In the genomic region with DNA sequence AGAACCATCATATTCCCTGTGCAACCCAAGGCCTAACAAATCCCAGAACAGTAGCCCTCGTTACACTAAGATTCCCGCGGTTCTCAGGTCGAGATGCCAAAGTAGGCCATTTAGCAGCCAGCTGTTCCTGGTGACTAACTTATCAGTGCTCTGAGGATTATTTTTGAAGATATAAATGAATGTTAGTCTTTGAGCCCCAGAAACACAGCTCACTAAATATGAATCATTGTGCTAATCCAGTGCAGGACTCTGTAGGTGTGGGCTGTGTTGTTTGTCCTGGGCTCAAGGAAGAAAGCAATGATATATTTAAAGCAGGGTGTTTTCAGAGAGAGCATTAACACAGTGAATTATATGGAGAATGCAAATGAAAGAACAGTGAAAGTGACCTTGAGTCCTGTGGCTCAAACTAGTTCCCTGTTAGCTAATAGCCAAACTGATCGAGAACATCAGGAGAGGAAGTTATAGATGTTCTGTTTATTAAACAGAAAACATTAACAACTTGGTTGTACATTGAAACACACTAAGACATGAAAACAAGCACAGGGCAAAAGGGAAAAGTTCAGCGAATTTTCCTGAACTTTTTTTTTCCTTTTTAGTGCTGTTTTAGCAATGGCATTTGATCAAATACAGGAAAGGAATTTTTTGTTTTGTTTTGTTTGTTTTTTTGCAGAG, we compare ENCODE assay signal across 20 cellular contexts.
"Had no signal": no experiment of that assay in that cellular context is flagged by ENCODE, and none has a peak within 500 bp of the region (broad histone marks: within the 10 kb centered on the region; RNA-seq: fewer than 3 reads in every experiment).

No MANE protein-coding gene starts in this region.

- H3K36me3 ChIP-seq: esophagus muscularis mucosa, neural progenitor cell, spleen, tibial artery had no signal

- H3K9me3 ChIP-seq: body of pancreas, esophagus muscularis mucosa, psoas muscle, tibial artery had no signal

- H3K4me3 ChIP-seq: body of pancreas, esophagus muscularis mucosa, neural progenitor cell, psoas muscle, SK-N-MC, spleen, tibial artery had no signal

- FAIRE-seq: urothelium cell line had no signal

- H3K36me3 Mint-ChIP-seq: naive B cell, neural progenitor cell had no signal

- DNase-seq: activated CD4-positive, alpha-beta T cell treated with anti-CD3 and anti-CD28 coated beads for 36 hours; activated CD4-positive, alpha-beta T cell treated with anti-CD3 and anti-CD28 coated beads, Interleukin-2, amount 50 U/mL, for 48 hours; activated gamma-delta T cell treated with Interleukin-2 at 50 U/mL for 16 hours; amniotic stem cell; body of pancreas; midbrain; naive B cell; psoas muscle; spleen; stimulated activated naive CD4-positive, alpha-beta T cell; tibial artery had no signal

- ATAC-seq: activated CD4-positive, alpha-beta T cell treated with anti-CD3 and anti-CD28 coated beads for 36 hours; activated naive CD4-positive, alpha-beta T cell treated with anti-CD3 and anti-CD28 coated beads, Interleukin-2, amount 50 U/mL, for 72 hours; body of pancreas; psoas muscle; sciatic nerve; WTC11 had no signal

- H3K9me3 Mint-ChIP-seq: neural progenitor cell; T-helper 2 cell treated with Interferon-gamma antibody and Interleukin-4, amounts not matched to agents 5 μg/mL and 100 μg/mL, for 36 hours had no signal

- H3K27ac ChIP-seq: esophagus muscularis mucosa, neural progenitor cell, psoas muscle, SK-N-MC, spleen, tibial artery had no signal

- H3K27me3 Mint-ChIP-seq: naive B cell had no signal

- H3K4me1 ChIP-seq: esophagus muscularis mucosa, psoas muscle, spleen had no signal

- H3K27me3 ChIP-seq: body of pancreas, esophagus muscularis mucosa, neural progenitor cell, tibial artery had no signal

- H3K27ac Mint-ChIP-seq: activated CD4-positive, alpha-beta T cell treated with anti-CD3 and anti-CD28 coated beads for 36 hours; activated naive CD4-positive, alpha-beta T cell treated with anti-CD3 and anti-CD28 coated beads, Interleukin-2, amount 50 U/mL, for 72 hours; activated T-helper 1 cell treated with anti-CD3 and anti-CD28 coated beads, Interleukin-12 subunit alpha, Interleukin-12 subunit beta, Interleukin-2, Interleukin-4 antibody, amounts not matched to agents 30 ng/mL and 10 ng/mL and 1 ng/mL, durations not matched to agents 14 hours and 24 hours and 36 hours; naive B cell; neural progenitor cell; T-helper 2 cell treated with Interferon-gamma antibody and Interleukin-4, amounts not matched to agents 5 μg/mL and 100 μg/mL, for 36 hours; WTC11 had no signal

- H3K4me3 Mint-ChIP-seq: activated CD4-positive, alpha-beta T cell treated with anti-CD3 and anti-CD28 coated beads for 36 hours; activated T-helper 1 cell treated with anti-CD3 and anti-CD28 coated beads, Interleukin-12 subunit alpha, Interleukin-12 subunit beta, Interleukin-2, Interleukin-4 antibody, amounts not matched to agents 30 ng/mL and 10 ng/mL and 1 ng/mL, durations not matched to agents 14 hours and 24 hours and 36 hours; naive B cell; neural progenitor cell; T-helper 2 cell treated with Interferon-gamma antibody and Interleukin-4, amounts not matched to agents 5 μg/mL and 100 μg/mL, for 36 hours; WTC11 had no signal

- H3K4me1 Mint-ChIP-seq: activated CD4-positive, alpha-beta T cell treated with anti-CD3 and anti-CD28 coated beads for 36 hours; naive B cell had no signal
